1 cellular context compared by ENCODE assay signal in the genomic region with DNA sequence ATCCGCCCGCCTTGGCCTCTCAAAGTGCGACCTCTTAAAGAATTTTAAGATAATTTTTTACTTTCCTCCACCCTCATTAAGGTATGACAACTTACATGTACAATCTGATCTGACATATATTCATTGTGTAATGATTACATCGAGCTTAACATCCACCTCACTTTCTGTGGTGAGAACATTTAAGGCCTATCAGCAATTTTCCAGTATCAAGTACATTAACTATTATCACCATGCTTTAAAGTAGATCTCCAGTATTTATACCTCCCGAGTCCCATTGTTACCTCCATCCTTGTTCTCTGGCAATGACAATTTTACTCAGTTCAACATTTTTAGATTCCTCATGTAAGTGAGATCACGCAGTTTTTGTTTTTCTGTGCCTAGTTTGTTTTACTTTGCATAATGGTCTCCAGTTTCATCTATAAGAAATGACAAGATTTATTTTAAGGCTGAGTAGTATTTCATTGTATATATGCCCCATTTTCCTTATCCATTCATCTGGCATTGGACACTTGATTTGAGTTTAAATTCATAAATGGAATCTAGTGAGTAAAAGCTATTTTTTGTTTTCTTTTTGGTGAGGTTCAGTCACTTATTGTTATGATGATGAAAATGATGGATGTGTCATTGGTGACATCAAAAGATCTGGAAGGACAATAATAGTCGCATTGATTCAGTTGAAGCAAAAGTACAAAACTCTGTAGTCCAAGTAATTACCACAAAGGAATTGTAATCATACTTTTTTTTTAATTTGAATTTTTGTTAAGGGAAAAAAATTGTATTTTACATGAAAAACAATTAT.
A peak's percentile ranks its signal among the peaks of the same experiment; 100 is the strongest.
TF ChIP-seq lines count a peak whose summit lies in the region.

No MANE protein-coding gene starts in this region.

TF ChIP-seq in K562, 482 proteins besides CTCF, POLR2A, EP300 and RAD21 (continued from another document and continues in another):
- TF ChIP-seq, protein P1, sequence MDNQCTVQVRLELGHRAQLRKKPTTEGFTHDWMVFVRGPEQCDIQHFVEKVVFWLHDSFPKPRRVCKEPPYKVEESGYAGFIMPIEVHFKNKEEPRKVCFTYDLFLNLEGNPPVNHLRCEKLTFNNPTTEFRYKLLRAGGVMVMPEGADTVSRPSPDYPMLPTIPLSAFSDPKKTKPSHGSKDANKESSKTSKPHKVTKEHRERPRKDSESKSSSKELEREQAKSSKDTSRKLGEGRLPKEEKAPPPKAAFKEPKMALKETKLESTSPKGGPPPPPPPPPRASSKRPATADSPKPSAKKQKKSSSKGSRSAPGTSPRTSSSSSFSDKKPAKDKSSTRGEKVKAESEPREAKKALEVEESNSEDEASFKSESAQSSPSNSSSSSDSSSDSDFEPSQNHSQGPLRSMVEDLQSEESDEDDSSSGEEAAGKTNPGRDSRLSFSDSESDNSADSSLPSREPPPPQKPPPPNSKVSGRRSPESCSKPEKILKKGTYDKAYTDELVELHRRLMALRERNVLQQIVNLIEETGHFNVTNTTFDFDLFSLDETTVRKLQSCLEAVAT (IDR thresholded peaks at IDR 0.05), result no peak; a peak in 1 of 4 replicates
- no peak for TF ChIP-seq ASH1L (IDR thresholded peaks at IDR 0.05; ENCODE audit: borderline replicate concordance, low read depth, partially characterized antibody)
- TF ChIP-seq SUPT5H (IDR thresholded peaks at IDR 0.05), result peak; percentile 9
- TF ChIP-seq ARID2 (IDR thresholded peaks at IDR 0.05), result no peak
- peak; percentile 38 for TF ChIP-seq MEIS2 (IDR thresholded peaks at IDR 0.05; ENCODE audit: partially characterized antibody)
- TF ChIP-seq ATF1 (CRISPR knock-in tag; IDR thresholded peaks at IDR 0.05), result no peak
- no peak for TF ChIP-seq ATF1 (tag; IDR thresholded peaks at IDR 0.05)
- TF ChIP-seq PRPF4 (IDR thresholded peaks at IDR 0.05; ENCODE audit: insufficient read depth, low read depth, low read length, poor library complexity, severe bottlenecking), result peak; percentile 48
- TF ChIP-seq ZFP36 (IDR thresholded peaks at IDR 0.05; ENCODE audit: low read depth, low read length, partially characterized antibody), result no peak
- peak; percentile 78; the same call in 1 of the 2 replicates for TF ChIP-seq POLR2AphosphoS2 (IDR thresholded peaks at IDR 0.05; ENCODE audit: low read length)
- TF ChIP-seq, protein P2, sequence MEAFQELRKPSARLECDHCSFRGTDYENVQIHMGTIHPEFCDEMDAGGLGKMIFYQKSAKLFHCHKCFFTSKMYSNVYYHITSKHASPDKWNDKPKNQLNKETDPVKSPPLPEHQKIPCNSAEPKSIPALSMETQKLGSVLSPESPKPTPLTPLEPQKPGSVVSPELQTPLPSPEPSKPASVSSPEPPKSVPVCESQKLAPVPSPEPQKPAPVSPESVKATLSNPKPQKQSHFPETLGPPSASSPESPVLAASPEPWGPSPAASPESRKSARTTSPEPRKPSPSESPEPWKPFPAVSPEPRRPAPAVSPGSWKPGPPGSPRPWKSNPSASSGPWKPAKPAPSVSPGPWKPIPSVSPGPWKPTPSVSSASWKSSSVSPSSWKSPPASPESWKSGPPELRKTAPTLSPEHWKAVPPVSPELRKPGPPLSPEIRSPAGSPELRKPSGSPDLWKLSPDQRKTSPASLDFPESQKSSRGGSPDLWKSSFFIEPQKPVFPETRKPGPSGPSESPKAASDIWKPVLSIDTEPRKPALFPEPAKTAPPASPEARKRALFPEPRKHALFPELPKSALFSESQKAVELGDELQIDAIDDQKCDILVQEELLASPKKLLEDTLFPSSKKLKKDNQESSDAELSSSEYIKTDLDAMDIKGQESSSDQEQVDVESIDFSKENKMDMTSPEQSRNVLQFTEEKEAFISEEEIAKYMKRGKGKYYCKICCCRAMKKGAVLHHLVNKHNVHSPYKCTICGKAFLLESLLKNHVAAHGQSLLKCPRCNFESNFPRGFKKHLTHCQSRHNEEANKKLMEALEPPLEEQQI (IDR thresholded peaks at IDR 0.05), result no peak; the same call in 1 of the 2 replicates
- no peak for TF ChIP-seq ZFP30 (CRISPR knock-in tag; IDR thresholded peaks at IDR 0.05; ENCODE audit: borderline replicate concordance)
- TF ChIP-seq ETV5 (CRISPR knock-in tag; IDR thresholded peaks at IDR 0.05; ENCODE audit: low read depth), result no peak
- TF ChIP-seq, protein P3, sequence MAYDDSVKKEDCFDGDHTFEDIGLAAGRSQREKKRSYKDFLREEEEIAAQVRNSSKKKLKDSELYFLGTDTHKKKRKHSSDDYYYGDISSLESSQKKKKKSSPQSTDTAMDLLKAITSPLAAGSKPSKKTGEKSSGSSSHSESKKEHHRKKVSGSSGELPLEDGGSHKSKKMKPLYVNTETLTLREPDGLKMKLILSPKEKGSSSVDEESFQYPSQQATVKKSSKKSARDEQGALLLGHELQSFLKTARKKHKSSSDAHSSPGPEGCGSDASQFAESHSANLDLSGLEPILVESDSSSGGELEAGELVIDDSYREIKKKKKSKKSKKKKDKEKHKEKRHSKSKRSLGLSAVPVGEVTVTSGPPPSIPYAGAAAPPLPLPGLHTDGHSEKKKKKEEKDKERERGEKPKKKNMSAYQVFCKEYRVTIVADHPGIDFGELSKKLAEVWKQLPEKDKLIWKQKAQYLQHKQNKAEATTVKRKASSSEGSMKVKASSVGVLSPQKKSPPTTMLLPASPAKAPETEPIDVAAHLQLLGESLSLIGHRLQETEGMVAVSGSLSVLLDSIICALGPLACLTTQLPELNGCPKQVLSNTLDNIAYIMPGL (CRISPR knock-in tag; IDR thresholded peaks at IDR 0.05), result no peak
- no peak for TF ChIP-seq ZNF561 (CRISPR knock-in tag; conservative IDR thresholded peaks at IDR 0.05)
- TF ChIP-seq, protein P4, sequence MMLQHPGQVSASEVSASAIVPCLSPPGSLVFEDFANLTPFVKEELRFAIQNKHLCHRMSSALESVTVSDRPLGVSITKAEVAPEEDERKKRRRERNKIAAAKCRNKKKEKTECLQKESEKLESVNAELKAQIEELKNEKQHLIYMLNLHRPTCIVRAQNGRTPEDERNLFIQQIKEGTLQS (IDR thresholded peaks at IDR 0.05), result peak; percentile 37
- TF ChIP-seq, protein P4 (CRISPR knock-in tag; conservative IDR thresholded peaks at IDR 0.05), result no peak; the same call in 1 of the 2 replicates
- TF ChIP-seq ZNF174 (CRISPR knock-in tag; IDR thresholded peaks at IDR 0.05), result no peak
- no peak for TF ChIP-seq ETV1 (tag; conservative IDR thresholded peaks at IDR 0.05; ENCODE audit: low read depth)
- TF ChIP-seq EP400 (IDR thresholded peaks at IDR 0.05), result no peak
- no peak for TF ChIP-seq ZNF644 (tag; IDR thresholded peaks at IDR 0.05; ENCODE audit: low read depth)
- TF ChIP-seq CC2D1A (IDR thresholded peaks at IDR 0.05), result no peak
- TF ChIP-seq, protein P5, sequence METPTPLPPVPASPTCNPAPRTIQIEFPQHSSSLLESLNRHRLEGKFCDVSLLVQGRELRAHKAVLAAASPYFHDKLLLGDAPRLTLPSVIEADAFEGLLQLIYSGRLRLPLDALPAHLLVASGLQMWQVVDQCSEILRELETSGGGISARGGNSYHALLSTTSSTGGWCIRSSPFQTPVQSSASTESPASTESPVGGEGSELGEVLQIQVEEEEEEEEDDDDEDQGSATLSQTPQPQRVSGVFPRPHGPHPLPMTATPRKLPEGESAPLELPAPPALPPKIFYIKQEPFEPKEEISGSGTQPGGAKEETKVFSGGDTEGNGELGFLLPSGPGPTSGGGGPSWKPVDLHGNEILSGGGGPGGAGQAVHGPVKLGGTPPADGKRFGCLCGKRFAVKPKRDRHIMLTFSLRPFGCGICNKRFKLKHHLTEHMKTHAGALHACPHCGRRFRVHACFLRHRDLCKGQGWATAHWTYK (CRISPR knock-in tag; IDR thresholded peaks at IDR 0.05), result no peak
- no peak for TF ChIP-seq TEAD1 (CRISPR knock-in tag; IDR thresholded peaks at IDR 0.05)
- TF ChIP-seq, protein P6, sequence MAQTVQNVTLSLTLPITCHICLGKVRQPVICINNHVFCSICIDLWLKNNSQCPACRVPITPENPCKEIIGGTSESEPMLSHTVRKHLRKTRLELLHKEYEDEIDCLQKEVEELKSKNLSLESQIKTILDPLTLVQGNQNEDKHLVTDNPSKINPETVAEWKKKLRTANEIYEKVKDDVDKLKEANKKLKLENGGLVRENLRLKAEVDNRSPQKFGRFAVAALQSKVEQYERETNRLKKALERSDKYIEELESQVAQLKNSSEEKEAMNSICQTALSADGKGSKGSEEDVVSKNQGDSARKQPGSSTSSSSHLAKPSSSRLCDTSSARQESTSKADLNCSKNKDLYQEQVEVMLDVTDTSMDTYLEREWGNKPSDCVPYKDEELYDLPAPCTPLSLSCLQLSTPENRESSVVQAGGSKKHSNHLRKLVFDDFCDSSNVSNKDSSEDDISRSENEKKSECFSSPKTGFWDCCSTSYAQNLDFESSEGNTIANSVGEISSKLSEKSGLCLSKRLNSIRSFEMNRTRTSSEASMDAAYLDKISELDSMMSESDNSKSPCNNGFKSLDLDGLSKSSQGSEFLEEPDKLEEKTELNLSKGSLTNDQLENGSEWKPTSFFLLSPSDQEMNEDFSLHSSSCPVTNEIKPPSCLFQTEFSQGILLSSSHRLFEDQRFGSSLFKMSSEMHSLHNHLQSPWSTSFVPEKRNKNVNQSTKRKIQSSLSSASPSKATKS (CRISPR knock-in tag; IDR thresholded peaks at IDR 0.05), result no peak
- TF ChIP-seq LEF1 (IDR thresholded peaks at IDR 0.05), result no peak
- TF ChIP-seq POLR2H (tag; IDR thresholded peaks at IDR 0.05; ENCODE audit: low read depth), result peak; percentile 72
- no peak for TF ChIP-seq RNF2 (IDR thresholded peaks at IDR 0.05)
- TF ChIP-seq, protein P7, sequence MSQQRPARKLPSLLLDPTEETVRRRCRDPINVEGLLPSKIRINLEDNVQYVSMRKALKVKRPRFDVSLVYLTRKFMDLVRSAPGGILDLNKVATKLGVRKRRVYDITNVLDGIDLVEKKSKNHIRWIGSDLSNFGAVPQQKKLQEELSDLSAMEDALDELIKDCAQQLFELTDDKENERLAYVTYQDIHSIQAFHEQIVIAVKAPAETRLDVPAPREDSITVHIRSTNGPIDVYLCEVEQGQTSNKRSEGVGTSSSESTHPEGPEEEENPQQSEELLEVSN (IDR thresholded peaks at IDR 0.05; ENCODE audit: borderline replicate concordance in 1 of 2, extremely low read depth in 1 of 2, insufficient read depth in 1 of 2, insufficient read length in 1 of 2, low read depth in 1 of 2, low read length in 1 of 2, poor library complexity in 1 of 2, severe bottlenecking in 1 of 2), result no peak
- TF ChIP-seq, protein P8, sequence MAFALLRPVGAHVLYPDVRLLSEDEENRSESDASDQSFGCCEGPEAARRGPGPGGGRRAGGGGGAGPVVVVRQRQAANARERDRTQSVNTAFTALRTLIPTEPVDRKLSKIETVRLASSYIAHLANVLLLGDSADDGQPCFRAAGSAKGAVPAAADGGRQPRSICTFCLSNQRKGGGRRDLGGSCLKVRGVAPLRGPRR (CRISPR knock-in tag; IDR thresholded peaks at IDR 0.05), result no peak
- TF ChIP-seq ZNF766 (CRISPR knock-in tag; conservative IDR thresholded peaks at IDR 0.05), result no peak
- TF ChIP-seq, protein P9, sequence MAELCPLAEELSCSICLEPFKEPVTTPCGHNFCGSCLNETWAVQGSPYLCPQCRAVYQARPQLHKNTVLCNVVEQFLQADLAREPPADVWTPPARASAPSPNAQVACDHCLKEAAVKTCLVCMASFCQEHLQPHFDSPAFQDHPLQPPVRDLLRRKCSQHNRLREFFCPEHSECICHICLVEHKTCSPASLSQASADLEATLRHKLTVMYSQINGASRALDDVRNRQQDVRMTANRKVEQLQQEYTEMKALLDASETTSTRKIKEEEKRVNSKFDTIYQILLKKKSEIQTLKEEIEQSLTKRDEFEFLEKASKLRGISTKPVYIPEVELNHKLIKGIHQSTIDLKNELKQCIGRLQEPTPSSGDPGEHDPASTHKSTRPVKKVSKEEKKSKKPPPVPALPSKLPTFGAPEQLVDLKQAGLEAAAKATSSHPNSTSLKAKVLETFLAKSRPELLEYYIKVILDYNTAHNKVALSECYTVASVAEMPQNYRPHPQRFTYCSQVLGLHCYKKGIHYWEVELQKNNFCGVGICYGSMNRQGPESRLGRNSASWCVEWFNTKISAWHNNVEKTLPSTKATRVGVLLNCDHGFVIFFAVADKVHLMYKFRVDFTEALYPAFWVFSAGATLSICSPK (IDR thresholded peaks at IDR 0.05; ENCODE audit: borderline replicate concordance), result no peak
- TF ChIP-seq POLR2AphosphoS5 (IDR thresholded peaks at IDR 0.05; ENCODE audit: control insufficient read depth, insufficient read depth, low read depth, low read length), result peak; percentile 57
- no peak for TF ChIP-seq PCBP2 (IDR thresholded peaks at IDR 0.05; ENCODE audit: low read depth, low read length, poor library complexity, severe bottlenecking)
- TF ChIP-seq RBM14 (IDR thresholded peaks at IDR 0.05; ENCODE audit: borderline replicate concordance, insufficient read depth, low read depth, low read length), result no peak
- TF ChIP-seq ZNF24 (IDR thresholded peaks at IDR 0.05), result no peak
- TF ChIP-seq, protein P10, sequence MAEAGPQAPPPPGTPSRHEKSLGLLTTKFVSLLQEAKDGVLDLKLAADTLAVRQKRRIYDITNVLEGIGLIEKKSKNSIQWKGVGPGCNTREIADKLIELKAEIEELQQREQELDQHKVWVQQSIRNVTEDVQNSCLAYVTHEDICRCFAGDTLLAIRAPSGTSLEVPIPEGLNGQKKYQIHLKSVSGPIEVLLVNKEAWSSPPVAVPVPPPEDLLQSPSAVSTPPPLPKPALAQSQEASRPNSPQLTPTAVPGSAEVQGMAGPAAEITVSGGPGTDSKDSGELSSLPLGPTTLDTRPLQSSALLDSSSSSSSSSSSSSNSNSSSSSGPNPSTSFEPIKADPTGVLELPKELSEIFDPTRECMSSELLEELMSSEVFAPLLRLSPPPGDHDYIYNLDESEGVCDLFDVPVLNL (CRISPR knock-in tag; IDR thresholded peaks at IDR 0.05; ENCODE audit: low read depth), result no peak
- TF ChIP-seq NRF1 (conservative IDR thresholded peaks at IDR 0.05 in 1 of 2, IDR thresholded peaks at IDR 0.05 in 1 of 2), result no peak
- TF ChIP-seq PML (IDR thresholded peaks at IDR 0.05; ENCODE audit: low read length), result no peak
- no peak for TF ChIP-seq CBFA2T2 (conservative IDR thresholded peaks at IDR 0.05)
- no peak for TF ChIP-seq ZNF589 (CRISPR knock-in tag; IDR thresholded peaks at IDR 0.05; ENCODE audit: low read depth)
- TF ChIP-seq, protein P11, sequence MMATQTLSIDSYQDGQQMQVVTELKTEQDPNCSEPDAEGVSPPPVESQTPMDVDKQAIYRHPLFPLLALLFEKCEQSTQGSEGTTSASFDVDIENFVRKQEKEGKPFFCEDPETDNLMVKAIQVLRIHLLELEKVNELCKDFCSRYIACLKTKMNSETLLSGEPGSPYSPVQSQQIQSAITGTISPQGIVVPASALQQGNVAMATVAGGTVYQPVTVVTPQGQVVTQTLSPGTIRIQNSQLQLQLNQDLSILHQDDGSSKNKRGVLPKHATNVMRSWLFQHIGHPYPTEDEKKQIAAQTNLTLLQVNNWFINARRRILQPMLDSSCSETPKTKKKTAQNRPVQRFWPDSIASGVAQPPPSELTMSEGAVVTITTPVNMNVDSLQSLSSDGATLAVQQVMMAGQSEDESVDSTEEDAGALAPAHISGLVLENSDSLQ (IDR thresholded peaks at IDR 0.05), result peak; percentile 29; the same call in 1 of the 2 replicates
